9 cellular contexts compared by ENCODE assay signal in the genomic region with DNA sequence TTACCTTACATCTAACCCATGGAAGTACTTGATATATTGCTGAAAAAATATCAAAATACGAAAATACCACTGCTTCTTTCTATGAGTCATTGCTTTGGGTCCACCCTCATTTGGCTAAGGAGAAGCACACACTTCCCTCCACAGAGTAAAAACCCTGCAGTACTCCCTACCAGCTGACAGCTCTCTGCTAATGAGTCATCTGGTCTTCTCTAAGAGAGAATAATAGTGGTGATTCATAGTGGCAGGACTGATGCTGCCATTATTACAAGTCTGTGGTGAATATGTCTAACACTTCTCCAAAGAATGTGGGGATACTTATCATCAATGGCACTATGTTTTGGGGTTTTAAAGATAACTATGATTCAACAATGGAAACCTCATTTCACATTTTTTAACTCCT.
DNase-seq lines count a peak whose midpoint lies in the region; ATAC-seq lines count a peak whose summit lies in the region.
"Had no signal": no experiment of that assay in that cellular context is flagged by ENCODE, and none has a peak within 500 bp of the region (broad histone marks: within the 10 kb centered on the region; RNA-seq: fewer than 3 reads in every experiment).

No MANE protein-coding gene starts in this region.

- H2BK120ac ChIP-seq in mesenchymal stem cell (ENCODE audit: low read depth, low read length): no peak overlapping the region

- H4K8ac ChIP-seq in mesenchymal stem cell (ENCODE audit: low read length): no peak overlapping the region

- no peak overlapping the region for H4K91ac ChIP-seq in mesenchymal stem cell (ENCODE audit: low read length)

- H3K79me1 ChIP-seq in mesenchymal stem cell (replicated peaks; ENCODE audit: low read length, poor library complexity, severe bottlenecking): no peaks in the 10 kb centered on the region

- H3K4ac ChIP-seq in mesenchymal stem cell (ENCODE audit: low read depth in 1 of 2, low read length in 2 of 2): no peak overlapping the region

- H3K36me3 ChIP-seq in mesenchymal stem cell (ENCODE audit: control insufficient read depth in 1 of 2, insufficient read depth in 2 of 2, low read depth in 1 of 2, low read length in 2 of 2): no peaks in the 10 kb centered on the region

- ATAC-seq in activated T-cell treated with anti-CD3 and anti-CD28 coated beads, Interleukin-2, amount 50 U/mL, for 72 hours (replicated peaks in 1 of 2): peak; percentile 99 to 100
- peak; percentile 93 for ATAC-seq in HG03064 (IDR thresholded peaks at IDR 0.05; ENCODE audit: low read depth, unreplicated experiment)
- no peak for ATAC-seq in effector memory CD8-positive, alpha-beta T cell (replicated peaks)

- H3K27ac Mint-ChIP-seq in activated T-cell treated with anti-CD3 and anti-CD28 coated beads, Interleukin-2, amount 50 U/mL, for 72 hours: no peak overlapping the region
- H3K27ac Mint-ChIP-seq in effector memory CD8-positive, alpha-beta T cell: no peak overlapping the region
- H3K27ac Mint-ChIP-seq: CD4-positive, CD25-positive, alpha-beta regulatory T cell had no signal

- H3K4me3 Mint-ChIP-seq in activated T-cell treated with anti-CD3 and anti-CD28 coated beads, Interleukin-2, amount 50 U/mL, for 72 hours: no peak overlapping the region
- no peak overlapping the region for H3K4me3 Mint-ChIP-seq in effector memory CD8-positive, alpha-beta T cell
- H3K4me3 Mint-ChIP-seq: CD4-positive, CD25-positive, alpha-beta regulatory T cell had no signal

- 0% methylated on average over 1 of the region's 1 CpG for WGBS in mesenchymal stem cell

- H3K23ac ChIP-seq in mesenchymal stem cell (ENCODE audit: low read length in 2 of 2): no peak overlapping the region

- no peak overlapping the region for H3K14ac ChIP-seq in mesenchymal stem cell (ENCODE audit: low read length in 2 of 2)

- H3K27me3 ChIP-seq in mesenchymal stem cell (ENCODE audit: control insufficient read depth in 1 of 2, insufficient read depth in 1 of 2, low read length in 2 of 2): no peaks in the 10 kb centered on the region

- H3K18ac ChIP-seq in mesenchymal stem cell (ENCODE audit: low read depth in 1 of 2, low read length in 2 of 2): no peak overlapping the region

- H3K36me3 Mint-ChIP-seq in activated T-cell treated with anti-CD3 and anti-CD28 coated beads, Interleukin-2, amount 50 U/mL, for 72 hours (ENCODE audit: insufficient read depth in 2 of 2): no peaks in the 10 kb centered on the region
- H3K36me3 Mint-ChIP-seq in effector memory CD8-positive, alpha-beta T cell (ENCODE audit: insufficient read depth): no peaks in the 10 kb centered on the region
- H3K36me3 Mint-ChIP-seq: CD4-positive, CD25-positive, alpha-beta regulatory T cell had no signal

- H3K4me2 ChIP-seq in mesenchymal stem cell (ENCODE audit: low read length, poor library complexity, severe bottlenecking): no peak overlapping the region

- no peak overlapping the region for H2BK12ac ChIP-seq in mesenchymal stem cell (ENCODE audit: low read length in 2 of 2)

- peaks cover 0 to 2% of the 10 kb centered on the region in 2 donors for H3K9me3 Mint-ChIP-seq in activated T-cell treated with anti-CD3 and anti-CD28 coated beads, Interleukin-2, amount 50 U/mL, for 72 hours
- peaks cover 0 to 3% of the 10 kb centered on the region in 2 donors for H3K9me3 Mint-ChIP-seq in effector memory CD8-positive, alpha-beta T cell

- H3K27ac ChIP-seq in mesenchymal stem cell (ENCODE audit: low read length, poor library complexity, severe bottlenecking): no peak overlapping the region

- DNase-seq in activated T-cell treated with anti-CD3 and anti-CD28 coated beads, Interleukin-2, amount 50 U/mL, for 72 hours: peak; percentile 23 to 37
- DNase-seq in activated T-cell treated with anti-CD3 and anti-CD28 coated beads, Interleukin-2, amount 50 U/mL, for 48 hours: no peak
- DNase-seq in SIG-M5 treated with dmso at 0.1 percent for 504 hours (lab: John Stamatoyannopoulos, UW; ENCODE audit: unreplicated experiment) (peak; percentile 41), mesenchymal stem cell (peak; percentile 67), cerebellum (ENCODE audit: low spot score) (no peak), cerebellar nuclear complex (lab: John Stamatoyannopoulos, UW) (no peak)
- DNase-seq in effector memory CD8-positive, alpha-beta T cell: no peak
- DNase-seq: CD4-positive, CD25-positive, alpha-beta regulatory T cell had no signal

- no peak overlapping the region for H3K4me3 ChIP-seq in mesenchymal stem cell (ENCODE audit: insufficient read depth in 1 of 2, low read depth in 1 of 2, low read length in 2 of 2)

- H2AFZ ChIP-seq in mesenchymal stem cell (ENCODE audit: low read depth, low read length): no peak overlapping the region

- no peak overlapping the region for H2BK5ac ChIP-seq in mesenchymal stem cell (ENCODE audit: low read depth, low read length, poor library complexity, severe bottlenecking)

- no peak overlapping the region for H2AK5ac ChIP-seq in mesenchymal stem cell (ENCODE audit: low read length, severe bottlenecking)

- no peaks in the 10 kb centered on the region for H3K4me1 ChIP-seq in mesenchymal stem cell (ENCODE audit: control insufficient read depth, insufficient read depth, low read depth, low read length)

- peaks cover 5% of the 10 kb centered on the region for H3K4me1 Mint-ChIP-seq in activated T-cell treated with anti-CD3 and anti-CD28 coated beads, Interleukin-2, amount 50 U/mL, for 72 hours (ENCODE audit: low read depth)
- H3K4me1 Mint-ChIP-seq in effector memory CD8-positive, alpha-beta T cell (ENCODE audit: low read depth in 2 of 2): no peaks in the 10 kb centered on the region
- H3K4me1 Mint-ChIP-seq: CD4-positive, CD25-positive, alpha-beta regulatory T cell had no signal

- peaks cover 7% of the 10 kb centered on the region for H3K27me3 Mint-ChIP-seq in activated T-cell treated with anti-CD3 and anti-CD28 coated beads, Interleukin-2, amount 50 U/mL, for 72 hours (ENCODE audit: low read depth)
- H3K27me3 Mint-ChIP-seq in effector memory CD8-positive, alpha-beta T cell: no peaks in the 10 kb centered on the region
- H3K27me3 Mint-ChIP-seq: CD4-positive, CD25-positive, alpha-beta regulatory T cell had no signal

- no peaks in the 10 kb centered on the region for H3K9me3 ChIP-seq in mesenchymal stem cell (ENCODE audit: control insufficient read depth, low read length)

- H2BK15ac ChIP-seq in mesenchymal stem cell (ENCODE audit: low read depth, poor library complexity, severe bottlenecking): no peak overlapping the region

- no peak overlapping the region for H3K9ac ChIP-seq in mesenchymal stem cell (ENCODE audit: low read length)

Comparison
In these comparisons a context has a peak if more than half of its experiments do, and no peak if none do; other contexts are left out.
1. DNase-seq: peak in activated T-cell treated with anti-CD3 and anti-CD28 coated beads, Interleukin-2, amount 50 U/mL, for 72 hours (2 of 2), SIG-M5 treated with dmso at 0.1 percent for 504 hours (single experiment) and mesenchymal stem cell (single experiment); none in activated T-cell treated with anti-CD3 and anti-CD28 coated beads, Interleukin-2, amount 50 U/mL, for 48 hours (0 of 2), cerebellum (single experiment), effector memory CD8-positive, alpha-beta T cell (0 of 3) and cerebellar nuclear complex (0 of 2).